In genomic region chr22:16988257-16988656, GRCh38 we compare ENCODE assay signal across 23 cellular contexts. TPM values are rescaled to one million over a fixed set of nuclear protein-coding genes. Genes with fewer than 3 reads are reported as not detected.
DNase-seq lines count a peak whose midpoint lies in the region; FAIRE-seq and TF ChIP-seq lines count a peak whose summit lies in the region.
"Had no signal": no experiment of that assay in that cellular context is flagged by ENCODE, and none has a peak within 500 bp of the region (broad histone marks: within the 10 kb centered on the region; RNA-seq: fewer than 3 reads in every experiment).

No MANE protein-coding gene starts in this region.

- no peak for FAIRE-seq in H1 (lab: Jason Lieb, UNC)
- FAIRE-seq: GM12892, HepG2 had no signal

- H3K9me2 ChIP-seq in Loucy (replicated peaks; ENCODE audit: low read depth, low read length) (no peaks in the 10 kb centered on the region), Karpas-422 (replicated peaks; ENCODE audit: insufficient read depth, low read length) (no peaks in the 10 kb centered on the region)

- H4K5ac ChIP-seq in H1 (ENCODE audit: insufficient read length, low read depth, low read length), result no peak overlapping the region

- no peak overlapping the region for H3K4ac ChIP-seq in H1 (replicated peaks; ENCODE audit: insufficient read length, low read depth, low read length)
- no peak overlapping the region for H3K4ac ChIP-seq in trophoblast cell (ENCODE audit: low read depth, low read length)

- H3K4me3 ChIP-seq in BLaER1 (0 out of 2 replicates have a peak overlapping the region, but pooled peaks have one; percentile 10), Loucy (ENCODE audit: low read length, poor library complexity, severe bottlenecking) (peak overlapping the region; percentile 34), H1 (ENCODE audit: extremely low read depth in 1 of 4, insufficient read depth in 2 of 4, low read depth in 3 of 4, low read length in 4 of 4) (no peak overlapping the region), trophoblast cell (ENCODE audit: low read depth, low read length) (peak overlapping the region; percentile 51), Karpas-422 (ENCODE audit: low read length) (no peak overlapping the region)
- no peak overlapping the region for H3K4me3 ChIP-seq in effector memory CD4-positive, alpha-beta T cell (ENCODE audit: insufficient read depth, low read depth, low read length, poor library complexity, severe bottlenecking)

- POLR2A ChIA-PET in H1 (lab: Charles Lee; ENCODE audit: partially characterized antibody), result no interaction called here

- no peak for TF ChIP-seq POLR2A in H1 (IDR thresholded peaks at IDR 0.05; ENCODE audit: control extremely low read depth in 1 of 2, low read depth in 2 of 2, low read length in 2 of 2)

- no peaks in the 10 kb centered on the region for H3K23me2 ChIP-seq in H1 (ENCODE audit: low read depth, low read length)

- H3K27ac ChIP-seq in BLaER1 (peak overlapping the region; percentile 83), H1 (ENCODE audit: low read depth, low read length) (no peak overlapping the region), trophoblast cell (ENCODE audit: low read depth, low read length) (no peak overlapping the region), Karpas-422 (ENCODE audit: low read length) (no peak overlapping the region)
- H3K27ac ChIP-seq in effector memory CD4-positive, alpha-beta T cell (ENCODE audit: insufficient read depth, low read length, poor library complexity, severe bottlenecking), result no peak overlapping the region

- DNase-seq in H1 (ENCODE audit: low read depth in 1 of 2, low spot score in 2 of 2), result no peak
- no peak for DNase-seq in trophoblast cell
- no peak for DNase-seq in Karpas-422
- DNase-seq in effector memory CD4-positive, alpha-beta T cell, result no peak
- DNase-seq in stimulated activated CD4-positive, alpha-beta T cell treated with anti-CD3 and anti-CD28 coated beads, Interleukin-12 subunit alpha, Interleukin-12 subunit beta, amount 100 ng/mL, for 4 hours, result no peak
- DNase-seq in NCI-H146 (lab: John Stamatoyannopoulos, UW), result no peak
- DNase-seq: 8988T; C1 segment of cervical spinal cord; Caco-2; CD4-positive, CD25-positive, alpha-beta regulatory T cell; DMS153; DMS79; GDM1; GOT3; H9 had no signal

- H3K23ac ChIP-seq in H1 (ENCODE audit: insufficient read length) (no peak overlapping the region), trophoblast cell (ENCODE audit: low read length) (no peak overlapping the region)

- H4K12ac ChIP-seq in trophoblast cell (ENCODE audit: low read depth, low read length), result no peak overlapping the region

- H3K9me3 ChIP-seq in BLaER1 (peaks cover 23% of the 10 kb centered on the region), Loucy (ENCODE audit: insufficient read depth, low read depth, low read length) (peaks cover 7% of the 10 kb centered on the region), H1 (ENCODE audit: insufficient read depth in 2 of 2, low read depth in 1 of 2, low read length in 1 of 2) (peaks cover 62 to 81% of the 10 kb centered on the region in 2 experiments), trophoblast cell (ENCODE audit: insufficient read depth, low read depth, low read length) (peaks cover 39% of the 10 kb centered on the region), Karpas-422 (ENCODE audit: low read length) (peaks cover 9% of the 10 kb centered on the region)
- no peaks in the 10 kb centered on the region for H3K9me3 ChIP-seq in effector memory CD4-positive, alpha-beta T cell (ENCODE audit: control insufficient read depth, low read length)

- H3K4me1 ChIP-seq in BLaER1 (peaks cover 26% of the 10 kb centered on the region), Loucy (ENCODE audit: insufficient read depth, low read length, poor library complexity, severe bottlenecking) (peaks cover 15% of the 10 kb centered on the region), H1 (replicated peaks in 1 of 4; ENCODE audit: control insufficient read depth in 3 of 4, insufficient read depth in 4 of 4, low read length in 3 of 4) (no peaks in the 10 kb centered on the region), trophoblast cell (ENCODE audit: control insufficient read depth in 1 of 2, insufficient read depth in 2 of 2, low read length in 2 of 2) (no peaks in the 10 kb centered on the region), Karpas-422 (ENCODE audit: low read length) (no peaks in the 10 kb centered on the region)
- no peaks in the 10 kb centered on the region for H3K4me1 ChIP-seq in effector memory CD4-positive, alpha-beta T cell (ENCODE audit: control insufficient read depth, insufficient read depth, low read length, poor library complexity, severe bottlenecking)
- H3K4me1 ChIP-seq: Caco-2 had no signal

- no peak for TF ChIP-seq RAD21 in H1 (IDR thresholded peaks at IDR 0.05 in 1 of 2, conservative IDR thresholded peaks at IDR 0.05 in 1 of 2; ENCODE audit: low read depth in 2 of 2, low read length in 2 of 2)

- H2BK20ac ChIP-seq in H1 (ENCODE audit: low read length), result no peak overlapping the region

- no peak for TF ChIP-seq CTCF in Loucy (conservative IDR thresholded peaks at IDR 0.05; ENCODE audit: low read length)
- no peak for TF ChIP-seq CTCF in H1 (IDR thresholded peaks at IDR 0.05; ENCODE audit: control extremely low read depth in 1 of 3, insufficient read depth in 1 of 3, low read depth in 1 of 3, low read length in 3 of 3)

- H3K9ac ChIP-seq in BLaER1 (peak overlapping the region; percentile 39; the same call in 1 of the 2 replicates), Loucy (ENCODE audit: low read depth, low read length, poor library complexity, severe bottlenecking) (peak overlapping the region; percentile 31), H1 (replicated peaks in 1 of 4; ENCODE audit: extremely low read depth in 1 of 4, low read depth in 3 of 4, low read length in 3 of 4) (no peak overlapping the region), trophoblast cell (ENCODE audit: low read length) (no peak overlapping the region), Karpas-422 (ENCODE audit: low read length) (no peak overlapping the region)

- 0 out of 2 replicates have a peak overlapping the region, but pooled peaks have one; percentile 1 for H4K8ac ChIP-seq in H1 (ENCODE audit: extremely low read depth, insufficient read depth, low read length)
- H4K8ac ChIP-seq in trophoblast cell (ENCODE audit: low read depth, low read length), result no peak overlapping the region

- peak overlapping the region; percentile 12; the same call in 1 of the 2 replicates for H2AFZ ChIP-seq in Loucy (ENCODE audit: low read length)
- no peak overlapping the region for H2AFZ ChIP-seq in H1 (ENCODE audit: low read length)
- no peak overlapping the region for H2AFZ ChIP-seq in trophoblast cell (ENCODE audit: insufficient read depth, low read length, poor library complexity)
- no peak overlapping the region for H2AFZ ChIP-seq in Karpas-422 (ENCODE audit: low read length)

- H2AK5ac ChIP-seq in H1 (ENCODE audit: low read depth, low read length), result no peak overlapping the region
- no peak overlapping the region for H2AK5ac ChIP-seq in trophoblast cell (ENCODE audit: low read length)

- 66% methylated on average over 6 of the region's 6 CpGs; no CpG with 5 or more reads in 1 of the 2 experiments for WGBS in H1 (ENCODE audit: extremely low coverage in 1 of 2, insufficient coverage in 1 of 2, insufficient read length in 1 of 2, insufficient replicate concordance in 2 of 2, low coverage in 1 of 2, low lambda C conversion rate in 2 of 2, missing lambda C conversion rate in 1 of 2), 2 experiments
- no CpG with 5 or more reads among the region's 6 CpGs for WGBS in trophoblast cell (ENCODE audit: extremely low coverage, insufficient coverage, insufficient read length)

- H3K36me3 ChIP-seq in BLaER1 (no peaks in the 10 kb centered on the region), Loucy (ENCODE audit: insufficient read depth, low read length) (no peaks in the 10 kb centered on the region; the same call in 1 of the 2 replicates), H1 (ENCODE audit: control insufficient read depth in 2 of 4, insufficient read depth in 4 of 4, low read length in 3 of 4) (no peaks in the 10 kb centered on the region), trophoblast cell (ENCODE audit: control insufficient read depth in 1 of 2, insufficient read depth in 2 of 2, low read length in 2 of 2) (no peaks in the 10 kb centered on the region), Karpas-422 (ENCODE audit: insufficient read depth, low read length) (no peaks in the 10 kb centered on the region)
- no peaks in the 10 kb centered on the region for H3K36me3 ChIP-seq in effector memory CD4-positive, alpha-beta T cell (ENCODE audit: control insufficient read depth, insufficient read depth, low read length)

- no peak overlapping the region for H3K56ac ChIP-seq in H1 (replicated peaks; ENCODE audit: insufficient read length, low read depth, low read length)

- H3K79me2 ChIP-seq in Loucy (ENCODE audit: insufficient read depth, low read length) (no peaks in the 10 kb centered on the region), H1 (ENCODE audit: control insufficient read depth in 1 of 2, insufficient read depth in 2 of 2, low read length in 2 of 2) (no peaks in the 10 kb centered on the region), trophoblast cell (ENCODE audit: control insufficient read depth, insufficient read depth, low read length, poor library complexity) (no peaks in the 10 kb centered on the region), Karpas-422 (ENCODE audit: low read length) (no peaks in the 10 kb centered on the region)

- no peak overlapping the region for H2BK120ac ChIP-seq in H1 (replicated peaks; ENCODE audit: low read depth, low read length)
- no peak overlapping the region for H2BK120ac ChIP-seq in trophoblast cell (ENCODE audit: insufficient read depth, low read length, poor library complexity)

- H3K18ac ChIP-seq in H1 (ENCODE audit: extremely low read depth, low read length) (no peak overlapping the region), trophoblast cell (ENCODE audit: low read length) (no peak overlapping the region)

- no peak overlapping the region for H3K14ac ChIP-seq in H1 (ENCODE audit: insufficient read length)
- no peak overlapping the region for H3K14ac ChIP-seq in trophoblast cell (ENCODE audit: low read length)

- TF ChIP-seq EP300 in H1 (IDR thresholded peaks at IDR 0.05; ENCODE audit: borderline replicate concordance in 1 of 2, low read depth in 2 of 2, low read length in 2 of 2), result no peak

- H3K4me2 ChIP-seq in BLaER1, result peak overlapping the region; percentile 77
- H3K4me2 ChIP-seq in Loucy (ENCODE audit: low read depth, low read length, poor library complexity, severe bottlenecking), result peak overlapping the region; percentile 58
- H3K4me2 ChIP-seq in H1 (ENCODE audit: insufficient read depth in 1 of 2, low read depth in 2 of 2, low read length in 2 of 2), result no peak overlapping the region
- no peak overlapping the region for H3K4me2 ChIP-seq in trophoblast cell (ENCODE audit: low read length)
- no peak overlapping the region for H3K4me2 ChIP-seq in Karpas-422 (ENCODE audit: low read depth, low read length, poor library complexity, severe bottlenecking)

- no peak overlapping the region for H2BK15ac ChIP-seq in H1 (ENCODE audit: low read length)

- no peaks in the 10 kb centered on the region for H3K27me3 ChIP-seq in BLaER1
- no peaks in the 10 kb centered on the region for H3K27me3 ChIP-seq in Loucy (ENCODE audit: insufficient read depth, low read length, poor library complexity, severe bottlenecking)
- H3K27me3 ChIP-seq in H1 (replicated peaks in 1 of 4; ENCODE audit: control insufficient read depth in 3 of 4, extremely low read depth in 1 of 4, insufficient read depth in 3 of 4, low read length in 3 of 4), result no peaks in the 10 kb centered on the region
- H3K27me3 ChIP-seq in trophoblast cell (ENCODE audit: insufficient read depth, low read length), result no peaks in the 10 kb centered on the region
- H3K27me3 ChIP-seq in Karpas-422 (ENCODE audit: low read length), result no peaks in the 10 kb centered on the region
- H3K27me3 ChIP-seq in effector memory CD4-positive, alpha-beta T cell (replicated peaks; ENCODE audit: control insufficient read depth, insufficient read depth, low read length, poor library complexity, severe bottlenecking), result no peaks in the 10 kb centered on the region

- H3K79me1 ChIP-seq in H1 (ENCODE audit: low read depth, low read length) (no peaks in the 10 kb centered on the region), trophoblast cell (ENCODE audit: low read length) (no peaks in the 10 kb centered on the region)

- H2BK12ac ChIP-seq in H1 (ENCODE audit: low read depth, low read length), result no peak overlapping the region
- H2BK12ac ChIP-seq in trophoblast cell (ENCODE audit: low read length), result no peak overlapping the region

- H4K91ac ChIP-seq in H1 (replicated peaks; ENCODE audit: insufficient read length, low read length) (no peak overlapping the region), trophoblast cell (ENCODE audit: low read depth, low read length) (no peak overlapping the region)

- no peaks in the 10 kb centered on the region for H3F3A ChIP-seq in Loucy (ENCODE audit: low read depth)

- H4K20me1 ChIP-seq in BLaER1 (no peaks in the 10 kb centered on the region), Loucy (ENCODE audit: insufficient read depth, low read length, poor library complexity, severe bottlenecking) (no peaks in the 10 kb centered on the region), H1 (replicated peaks in 1 of 2; ENCODE audit: control insufficient read depth in 1 of 2, insufficient read depth in 2 of 2, low read length in 2 of 2) (no peaks in the 10 kb centered on the region), Karpas-422 (ENCODE audit: insufficient read depth, low read depth, low read length) (no peaks in the 10 kb centered on the region)

- H2BK5ac ChIP-seq in H1 (ENCODE audit: low read depth, low read length) (no peak overlapping the region), trophoblast cell (ENCODE audit: low read depth, low read length, poor library complexity) (no peak overlapping the region)

- CTCF ChIA-PET in H1 (lab: Charles Lee; ENCODE audit: partially characterized antibody), result no interaction called here

RNA-seq across cellular contexts. Expression of gene GAB4, which starts 19.8 kb away (rescaled TPM):
- 0.17 and 0.94 TPM in 2 replicates for total RNA-seq in H1 (2021; fragmentation: NEBNext Ultra II Directional; extraction: Animal tissue kit (Norgen Biotek cat#: 25700))
- 0.03 TPM in 2 replicates for polyA plus RNA-seq in H1 (2011; rRNA removed)
- 0.03 TPM for polyA plus RNA-seq in H1 (2011; cell fraction: cytosol; rRNA removed)
- 0.07 TPM for polyA plus RNA-seq in H1 (2011; cell fraction: nucleus; rRNA removed)
- polyA plus RNA-seq in H1 (2012, experiment 1 of 2), result not detected in 4 replicates
- polyA plus RNA-seq in H1 (2012, experiment 2 of 2), result not detected
- 0.22 TPM for polyA plus RNA-seq in H1 (2013, experiment 1 of 2)
- polyA plus RNA-seq in H1 (2013, experiment 2 of 2), result 0.13 TPM
- 0.15 TPM in 1 of 2 replicates, not detected in the other for polyA minus RNA-seq in H1 (2011; rRNA and poly(A)+ RNA removed)
- polyA minus RNA-seq in H1 (2011; cell fraction: cytosol; rRNA and poly(A)+ RNA removed), result not detected
- not detected for polyA minus RNA-seq in H1 (2011; cell fraction: nucleus; rRNA and poly(A)+ RNA removed)
- not detected in 2 replicates for polyA plus RNA-seq in trophoblast cell (2013)
- 0.11 TPM in 1 of 2 replicates, not detected in the other for total RNA-seq in Karpas-422 (2014; rRNA removed; shearing (Covaris generic); ENCODE audit: low replicate concordance)
- total RNA-seq: A673; Caco-2; CD4-positive, CD25-positive, alpha-beta regulatory T cell; Daoy; H9; HepG2 had no signal
- polyA plus RNA-seq: AG04450; CD4-positive, CD25-positive, alpha-beta regulatory T cell; HepG2; IgD-negative memory B cell had no signal

Comparison
In these comparisons a context has a peak if more than half of its experiments do, and no peak if none do; other contexts are left out.
1. H3K4me2 ChIP-seq: peak in BLaER1 (single experiment) and Loucy (single experiment); none in H1 (0 of 2), trophoblast cell (single experiment) and Karpas-422 (single experiment).
2. H3K4me3 ChIP-seq: peak in BLaER1 (single experiment), Loucy (single experiment) and trophoblast cell (single experiment); none in H1 (0 of 4), Karpas-422 (single experiment) and effector memory CD4-positive, alpha-beta T cell (single experiment).
3. H3K9ac ChIP-seq: peak in BLaER1 (single experiment) and Loucy (single experiment); none in H1 (0 of 4), trophoblast cell (single experiment) and Karpas-422 (single experiment).